Comparison of ENCODE assay signal across 1 cellular context in the genomic region with DNA sequence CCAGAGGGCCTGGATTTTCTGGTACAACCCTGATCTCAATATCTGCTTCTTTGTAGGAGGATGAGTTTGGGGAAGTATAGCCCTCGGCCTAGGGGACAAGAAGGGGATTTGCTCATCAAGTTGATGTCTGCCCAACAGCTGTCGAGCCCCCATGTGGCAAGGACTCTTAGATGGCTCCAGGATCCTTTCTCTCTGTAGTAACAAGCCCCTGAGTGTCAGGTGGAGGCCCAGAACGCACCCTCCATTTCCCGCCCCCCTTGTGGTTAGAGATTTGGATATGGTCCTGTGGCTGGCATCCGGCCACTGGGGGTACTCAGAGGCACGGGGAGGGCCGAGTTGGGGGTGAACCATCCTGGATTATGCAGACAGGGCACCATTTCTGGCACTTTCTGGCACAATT.
TF ChIP-seq lines count a peak whose summit lies in the region.

No MANE protein-coding gene starts in this region.

TF ChIP-seq in HepG2, 621 proteins besides CTCF, POLR2A, EP300 and RAD21:
- TF ChIP-seq NBN (conservative IDR thresholded peaks at IDR 0.05) (no peak), HNF1A (IDR thresholded peaks at IDR 0.05; ENCODE audit: low read depth) (no peak), HNF1A (CRISPR knock-in tag; IDR thresholded peaks at IDR 0.05; ENCODE audit: borderline replicate concordance) (no peak), CCAR2 (optimal IDR thresholded peaks at IDR 0.05; ENCODE audit: low read depth, low read length) (no peak), ATF3 (CRISPR knock-in tag; IDR thresholded peaks at IDR 0.05) (no peak), HDAC1 (CRISPR knock-in tag; IDR thresholded peaks at IDR 0.05) (no peak), MNT (IDR thresholded peaks at IDR 0.05) (no peak), ZNF563 (CRISPR knock-in tag; IDR thresholded peaks at IDR 0.05) (no peak)
